Comparison of ENCODE assay signal across 33 cellular contexts in the genomic region with DNA sequence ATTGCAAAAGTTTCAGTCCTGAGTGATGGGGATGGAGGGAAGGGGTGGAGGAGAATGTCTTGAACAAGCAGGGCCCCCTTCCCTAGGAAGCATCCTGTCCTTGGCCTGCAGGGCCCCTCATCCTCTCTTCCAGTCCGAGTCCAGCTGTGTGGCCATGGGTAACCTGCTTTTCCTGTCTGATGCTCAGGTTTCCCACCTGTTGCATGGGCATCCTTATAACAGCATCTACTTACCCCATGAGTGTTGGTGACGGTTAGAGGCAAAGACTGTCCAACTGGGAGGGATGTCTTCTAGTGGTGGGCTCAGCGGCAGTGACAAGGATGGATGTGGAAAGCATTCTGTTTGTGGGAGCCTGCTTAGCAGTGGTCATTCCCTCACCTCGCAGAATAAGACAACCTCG. TPM values are rescaled to one million over a fixed set of nuclear protein-coding genes. Genes with fewer than 3 reads are reported as not detected.
"Had no signal": no experiment of that assay in that cellular context is flagged by ENCODE, and none has a peak within 500 bp of the region (broad histone marks: within the 10 kb centered on the region; RNA-seq: fewer than 3 reads in every experiment).

No MANE protein-coding gene starts in this region.

- H3K4me3 Mint-ChIP-seq: dendritic cell treated with granulocyte-macrophage colony-stimulating factor and Interleukin-4, amounts not matched to agents 40 ng/mL and 50 ng/mL, for 4 days; effector memory CD8-positive, alpha-beta T cell; endodermal cell; mesothelial cell of epicardium; naive B cell; naive thymus-derived CD8-positive, alpha-beta T cell had no signal

- H3K4me3 ChIP-seq: esophagus squamous epithelium, gastrocnemius medialis, heart right ventricle, left lung, lower lobe of right lung, mucosa of descending colon had no signal

- H3K4me1 ChIP-seq: esophagus squamous epithelium, gastrocnemius medialis, heart right ventricle, left lung, lower lobe of right lung had no signal

- H3K36me3 Mint-ChIP-seq: naive B cell; naive thymus-derived CD8-positive, alpha-beta T cell had no signal

- H3K9me3 Mint-ChIP-seq: dendritic cell treated with granulocyte-macrophage colony-stimulating factor and Interleukin-4, amounts not matched to agents 40 ng/mL and 50 ng/mL, for 4 days; effector memory CD8-positive, alpha-beta T cell; endodermal cell; mesothelial cell of epicardium; naive thymus-derived CD8-positive, alpha-beta T cell had no signal

- H3K27ac Mint-ChIP-seq: dendritic cell treated with granulocyte-macrophage colony-stimulating factor and Interleukin-4, amounts not matched to agents 40 ng/mL and 50 ng/mL, for 4 days; effector memory CD8-positive, alpha-beta T cell; endodermal cell; mesothelial cell of epicardium; naive thymus-derived CD8-positive, alpha-beta T cell had no signal

- H3K27ac ChIP-seq: epithelial cell of prostate, esophagus squamous epithelium, gastrocnemius medialis, heart right ventricle, left lung, lower lobe of right lung had no signal

- FAIRE-seq: endometrium, islet of Langerhans, keratinocyte had no signal

- ATAC-seq: effector memory CD8-positive, alpha-beta T cell; gastrocnemius medialis; heart right ventricle; left cardiac atrium; left lung; left ventricle myocardium superior; lower lobe of right lung; mucosa of descending colon; naive thymus-derived CD8-positive, alpha-beta T cell had no signal

- H3K36me3 ChIP-seq: esophagus squamous epithelium, gastrocnemius medialis, heart right ventricle, left lung, lower lobe of right lung had no signal

- H3K9me3 ChIP-seq: esophagus squamous epithelium, gastrocnemius medialis, heart right ventricle, left lung, lower lobe of right lung, mucosa of descending colon had no signal

- DNase-seq: cortex of kidney; effector CD8-positive, alpha-beta T cell; effector memory CD8-positive, alpha-beta T cell; endodermal cell; erythroblast; esophagus squamous epithelium; foreskin fibroblast; gastrocnemius medialis; glutamatergic neuron; head of caudate nucleus; heart right ventricle; hippocampal formation; left cardiac atrium; left lung; left ventricle myocardium superior; lower lobe of right lung; mesenchymal stem cell; mucosa of descending colon; naive B cell; naive thymus-derived CD8-positive, alpha-beta T cell had no signal

- H3K4me1 Mint-ChIP-seq: endodermal cell; naive B cell; naive thymus-derived CD8-positive, alpha-beta T cell had no signal

RNA-seq across cellular contexts. Expression of a gene that starts 1.9 kb away (rescaled TPM):
- total RNA-seq: dermis microvascular lymphatic vessel endothelial cell; endodermal cell; esophagus mucosa; glomerular endothelial cell; heart right ventricle; kidney epithelial cell; left cardiac atrium; left lung; left ventricle myocardium superior; lower lobe of right lung; lung microvascular endothelial cell; mesenteric fat pad; mucosa of descending colon; myocyte; naive thymus-derived CD8-positive, alpha-beta T cell had no signal
- polyA plus RNA-seq: heart right ventricle; keratinocyte; naive thymus-derived CD8-positive, alpha-beta T cell had no signal

RNA-seq across cellular contexts. Expression of a gene that starts 36.1 kb away (rescaled TPM):
- total RNA-seq: left ventricle myocardium superior; lower lobe of right lung; mesenteric fat pad; naive thymus-derived CD8-positive, alpha-beta T cell had no signal
- polyA plus RNA-seq: naive thymus-derived CD8-positive, alpha-beta T cell had no signal

RNA-seq across cellular contexts. Expression of a gene that starts 43.7 kb away (rescaled TPM):
- total RNA-seq: dermis microvascular lymphatic vessel endothelial cell; endodermal cell; esophagus mucosa; gastrocnemius medialis; glomerular endothelial cell; heart right ventricle; kidney epithelial cell; left cardiac atrium; left lung; left ventricle myocardium superior; lower lobe of right lung; lung microvascular endothelial cell; mesenteric fat pad; mucosa of descending colon; myocyte; naive thymus-derived CD8-positive, alpha-beta T cell had no signal
- polyA plus RNA-seq: keratinocyte; naive thymus-derived CD8-positive, alpha-beta T cell had no signal
